In genomic region chr4:141307241-141307689, GRCh38 we compare ENCODE assay signal across 8 cellular contexts.
DNase-seq lines count a peak whose midpoint lies in the region; ATAC-seq, FAIRE-seq and TF ChIP-seq lines count a peak whose summit lies in the region.

No MANE protein-coding gene starts in this region.

- H3K4me1 Mint-ChIP-seq in neural crest cell = no peaks in the 10 kb centered on the region

- no peak overlapping the region for H3K27ac ChIP-seq in OCI-LY1 (ENCODE audit: low read depth, low read length, poor library complexity, severe bottlenecking)
- H3K27ac ChIP-seq in fibroblast of lung (ENCODE audit: insufficient read depth, low read length) = no peak overlapping the region
- H3K27ac ChIP-seq in stomach = no peak overlapping the region

- H3K4me3 Mint-ChIP-seq in neural crest cell = no peak overlapping the region

- H3K9me3 ChIP-seq in OCI-LY1 (ENCODE audit: low read length) = no peaks in the 10 kb centered on the region
- no peaks in the 10 kb centered on the region for H3K9me3 ChIP-seq in fibroblast of lung (ENCODE audit: control insufficient read depth, insufficient read depth, low read depth, low read length)
- no peaks in the 10 kb centered on the region for H3K9me3 ChIP-seq in stomach

- TF ChIP-seq CTCF in D721Med (IDR thresholded peaks at IDR 0.05; ENCODE audit: insufficient read depth, missing control alignments) = peak; percentile 85
- TF ChIP-seq CTCF in OCI-LY1 (IDR thresholded peaks at IDR 0.05; ENCODE audit: low read length) = peak; percentile 65
- peak; percentile 63 to 90 for TF ChIP-seq CTCF in fibroblast of lung (conservative IDR thresholded peaks at IDR 0.05 in 1 of 2, IDR thresholded peaks at IDR 0.05 in 1 of 2; ENCODE audit: low read depth in 1 of 2, low read length in 2 of 2)
- peak; percentile 79 for TF ChIP-seq CTCF in neural crest cell (conservative IDR thresholded peaks at IDR 0.05)
- peak in 5 of 7 experiments; percentile 33 to 65 (median 45) for TF ChIP-seq CTCF in stomach (IDR thresholded peaks at IDR 0.05)

- H3K27ac Mint-ChIP-seq in neural crest cell (ENCODE audit: unreplicated experiment) = no peak overlapping the region

- H3K79me2 ChIP-seq in OCI-LY1 (ENCODE audit: insufficient read depth, low read length) (no peaks in the 10 kb centered on the region), fibroblast of lung (ENCODE audit: control insufficient read depth, insufficient read depth, low read length) (no peaks in the 10 kb centered on the region)

- FAIRE-seq in D721Med (lab: Jason Lieb, UNC) = peak; percentile 71

- 31 to 57% (median 36%) methylated on average over 5 of the region's 5 CpGs for WGBS in stomach, 5 donors

- no peaks in the 10 kb centered on the region for H3K9me2 ChIP-seq in OCI-LY1 (ENCODE audit: low read depth, low read length)

- no peaks in the 10 kb centered on the region for H3K27me3 Mint-ChIP-seq in neural crest cell (ENCODE audit: low read depth)

- no peak overlapping the region for H2AFZ ChIP-seq in OCI-LY1 (ENCODE audit: low read length)
- H2AFZ ChIP-seq in fibroblast of lung (ENCODE audit: low read length) = no peak overlapping the region

- H4K20me1 ChIP-seq in OCI-LY1 (ENCODE audit: insufficient read depth, low read length) (no peaks in the 10 kb centered on the region), fibroblast of lung (ENCODE audit: control insufficient read depth, extremely low read depth, insufficient read depth, low read length) (no peaks in the 10 kb centered on the region)

- H3K36me3 Mint-ChIP-seq in neural crest cell (ENCODE audit: low read depth) = no peaks in the 10 kb centered on the region

- no peaks in the 10 kb centered on the region for H3K9me3 Mint-ChIP-seq in neural crest cell

- H3K4me2 ChIP-seq in OCI-LY1 (ENCODE audit: low read length) (no peak overlapping the region), fibroblast of lung (ENCODE audit: extremely low read depth, insufficient read depth, low read length) (no peak overlapping the region)

- peak; percentile 99 for ATAC-seq in GM21360 (IDR thresholded peaks at IDR 0.05; ENCODE audit: unreplicated experiment)
- ATAC-seq in HG03575 (IDR thresholded peaks at IDR 0.05; ENCODE audit: extremely low read depth, insufficient number of reproducible peaks, low FRiP score, unreplicated experiment) = peak; percentile 99

- TF ChIP-seq POLR2A in stomach (IDR thresholded peaks at IDR 0.05) = no peak

- H3K36me3 ChIP-seq in OCI-LY1 (ENCODE audit: insufficient read depth, low read length) (no peaks in the 10 kb centered on the region), fibroblast of lung (ENCODE audit: control insufficient read depth, insufficient read depth, low read length) (no peaks in the 10 kb centered on the region), stomach (no peaks in the 10 kb centered on the region)

- no peak overlapping the region for H3K4me3 ChIP-seq in OCI-LY1 (ENCODE audit: low read depth, low read length, poor library complexity, severe bottlenecking)
- H3K4me3 ChIP-seq in fibroblast of lung (replicated peaks in 1 of 4; ENCODE audit: control extremely low read depth in 1 of 4, insufficient read depth in 1 of 4, low read depth in 3 of 4, low read length in 4 of 4) = no peak overlapping the region
- H3K4me3 ChIP-seq in stomach = no peak overlapping the region

- H3K27me3 ChIP-seq in OCI-LY1 (ENCODE audit: insufficient read depth, low read length) = no peaks in the 10 kb centered on the region
- no peaks in the 10 kb centered on the region for H3K27me3 ChIP-seq in fibroblast of lung (ENCODE audit: control insufficient read depth, insufficient read depth, low read length)
- H3K27me3 ChIP-seq in stomach = no peaks in the 10 kb centered on the region

- intact Hi-C loops in stomach (cut with DNase I; ENCODE audit: low total_unique reads) = no loop called here

- H3K4me1 ChIP-seq in OCI-LY1 (ENCODE audit: insufficient read depth, low read length, severe bottlenecking) (no peaks in the 10 kb centered on the region), fibroblast of lung (ENCODE audit: control insufficient read depth, extremely low read depth, insufficient read depth, low read length) (peaks cover 2% of the 10 kb centered on the region), stomach (peaks cover 0 to 4% (median 0%) of the 10 kb centered on the region in 4 donors)

- peak; percentile 22 for DNase-seq in D721Med (ENCODE audit: insufficient read length, low spot score)
- DNase-seq in activated T-cell treated with anti-CD3 and anti-CD28 coated beads, Interleukin-2, amount 50 U/mL, for 1 hour = peak; percentile 47
- DNase-seq in fibroblast of lung (ENCODE audit: low read depth in 2 of 2) = peak; percentile 67 to 90
- peak; percentile 39 for DNase-seq in neural crest cell (ENCODE audit: low read depth, low spot score)
- DNase-seq in stomach = peak; percentile 37

- H3K9ac ChIP-seq in OCI-LY1 (ENCODE audit: low read length) = no peak overlapping the region
- H3K9ac ChIP-seq in fibroblast of lung (ENCODE audit: insufficient read depth, low read length) = no peak overlapping the region

- no peaks in the 10 kb centered on the region for H3F3A ChIP-seq in OCI-LY1 (ENCODE audit: insufficient read depth, low read length)

- TF ChIP-seq EP300 in stomach (IDR thresholded peaks at IDR 0.05) = no peak

Comparison
In these comparisons a context has a peak if more than half of its experiments do, and no peak if none do; other contexts are left out.
1. DNase-seq: peak in every context shown above with its lines; median percentile 78 in fibroblast of lung; 47 in activated T-cell treated with anti-CD3 and anti-CD28 coated beads, Interleukin-2, amount 50 U/mL, for 1 hour; 39 in neural crest cell; 37 in stomach; 22 in D721Med.